ENCODE assay signal across 10 cellular contexts in genomic region chr19:28207244-28207643, GRCh38.
"Had no signal": no experiment of that assay in that cellular context is flagged by ENCODE, and none has a peak within 500 bp of the region (broad histone marks: within the 10 kb centered on the region; RNA-seq: fewer than 3 reads in every experiment).

No MANE protein-coding gene starts in this region.

- H3K27ac ChIP-seq: HL-60 had no signal

- H3K4me3 ChIP-seq: GM23338, K562 had no signal

- ATAC-seq: GM23338, K562 had no signal

- DNase-seq: H9, HCEC 1CT, HFFc6, IMR-90, KG1 had no signal

- H2AFZ ChIP-seq: GM23338 had no signal

- FAIRE-seq: H1, H54, K562 had no signal

- H3K4me2 ChIP-seq: GM23338 had no signal
